ENCODE assay signal across 19 cellular contexts in the genomic region with DNA sequence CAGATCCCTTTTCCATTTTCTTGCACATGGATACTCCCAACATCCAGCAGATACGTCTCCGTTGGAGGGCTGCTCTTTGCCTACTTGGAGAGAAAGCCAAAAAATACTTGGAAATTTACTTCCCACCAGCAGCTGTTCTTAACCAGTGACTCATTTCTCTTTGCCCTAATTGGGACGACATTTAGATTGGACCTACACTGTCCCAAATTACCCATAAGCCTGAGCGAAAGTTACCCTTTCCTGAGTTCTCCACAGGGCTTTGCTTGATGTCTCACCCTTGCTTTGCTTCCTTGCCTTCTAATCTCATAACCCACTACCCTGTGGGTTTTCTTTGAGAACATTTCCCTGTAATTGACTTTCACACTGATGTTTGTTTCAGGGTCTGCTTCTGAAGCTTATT. TPM values are rescaled to one million over a fixed set of nuclear protein-coding genes. Genes with fewer than 3 reads are reported as not detected.
DNase-seq lines count a peak whose midpoint lies in the region; ATAC-seq, FAIRE-seq and TF ChIP-seq lines count a peak whose summit lies in the region.
"Had no signal": no experiment of that assay in that cellular context is flagged by ENCODE, and none has a peak within 500 bp of the region (broad histone marks: within the 10 kb centered on the region; RNA-seq: fewer than 3 reads in every experiment).

No MANE protein-coding gene starts in this region.

- no peaks in the 10 kb centered on the region for H3K4me1 ChIP-seq in osteoblast (ENCODE audit: insufficient read depth, low read length)
- H3K4me1 ChIP-seq: pancreas, upper lobe of right lung had no signal

- no peaks in the 10 kb centered on the region for H3K27me3 ChIP-seq in osteoblast (ENCODE audit: insufficient read depth, low read length)
- H3K27me3 ChIP-seq: BLaER1 treated with 17β-estradiol and CSF1 and Interleukin-3, amounts not matched to agents 10 nM and 100 nM; pancreas; upper lobe of right lung had no signal

- peaks cover 65% of the 10 kb centered on the region for H3K79me2 ChIP-seq in osteoblast (ENCODE audit: insufficient read depth, low read length)

- H3K4me2 ChIP-seq in osteoblast (ENCODE audit: insufficient read depth, low read length) = no peak overlapping the region
- H3K4me2 ChIP-seq: BLaER1 treated with 17β-estradiol and CSF1 and Interleukin-3, amounts not matched to agents 10 nM and 100 nM; smooth muscle cell had no signal

- DNase-seq in Daoy (ENCODE audit: low read depth) = peak; percentile 4
- DNase-seq in LHCN-M2 (ENCODE audit: low read depth) = peak; percentile 77
- DNase-seq in dermis blood vessel endothelial cell = peak; percentile 8
- DNase-seq in osteoblast (ENCODE audit: insufficient read length, low spot score, missing footprints) = peak; percentile 53
- no peak for DNase-seq in HTR-8/SVneo (ENCODE audit: insufficient read length, low spot score)
- DNase-seq in NCI-H2029 (lab: John Stamatoyannopoulos, UW) = no peak
- DNase-seq: activated CD8-positive, alpha-beta memory T cell treated with anti-CD3 and anti-CD28 coated beads, Interleukin-2, amount 10 ng/mL, durations not matched to agents 7 days and 5 days; activated naive CD4-positive, alpha-beta T cell treated with anti-CD3 and anti-CD28 coated beads, Interleukin-2, amount 50 U/mL, for 16 hours; DMS53; effector CD4-positive, alpha-beta T cell; NCI-H1092; NCI-H774; pancreas; upper lobe of right lung had no signal

- H3K27ac ChIP-seq in osteoblast (ENCODE audit: low read depth, low read length) = no peak overlapping the region
- H3K27ac ChIP-seq: BLaER1 treated with 17β-estradiol and CSF1 and Interleukin-3, amounts not matched to agents 10 nM and 100 nM; pancreas; upper lobe of right lung; VCaP had no signal

- no peaks in the 10 kb centered on the region for H3K9me3 ChIP-seq in osteoblast (ENCODE audit: low read depth, low read length)
- H3K9me3 ChIP-seq: pancreas, upper lobe of right lung had no signal

- TF ChIP-seq CTCF in osteoblast (IDR thresholded peaks at IDR 0.05; ENCODE audit: extremely low read depth, low read depth, low read length) = no peak

- H3K36me3 ChIP-seq in osteoblast (ENCODE audit: insufficient read depth, low read length) = peaks cover 11% of the 10 kb centered on the region
- H3K36me3 ChIP-seq: pancreas had no signal

- H2AFZ ChIP-seq in osteoblast (ENCODE audit: low read length) = no peak overlapping the region

- no peak for FAIRE-seq in HTR-8/SVneo (lab: Jason Lieb, UNC)
- FAIRE-seq: pancreas had no signal

- ATAC-seq in HG03378 (IDR thresholded peaks at IDR 0.05; ENCODE audit: unreplicated experiment) = no peak
- ATAC-seq in GM21825 (IDR thresholded peaks at IDR 0.05; ENCODE audit: unreplicated experiment) = no peak
- ATAC-seq: activated CD8-positive, alpha-beta memory T cell treated with anti-CD3 and anti-CD28 coated beads, Interleukin-2, amount 10 ng/mL, durations not matched to agents 7 days and 5 days; pancreas; upper lobe of right lung had no signal

- H3K4me3 ChIP-seq in osteoblast (ENCODE audit: insufficient read depth, low read length) = no peak overlapping the region
- H3K4me3 ChIP-seq: BLaER1 treated with 17β-estradiol and CSF1 and Interleukin-3, amounts not matched to agents 10 nM and 100 nM; pancreas; smooth muscle cell; upper lobe of right lung had no signal

- H4K20me1 ChIP-seq in osteoblast (ENCODE audit: insufficient read depth, low read length) = peaks cover 3% of the 10 kb centered on the region

RNA-seq across cellular contexts. Expression of gene SAMD8, which starts 48.1 kb away (rescaled TPM):
- 6.7 and 8.7 TPM in 2 replicates for total RNA-seq in Daoy (2014; rRNA removed; shearing (Covaris generic))
- total RNA-seq in LHCN-M2 (2014; rRNA removed) = 26.1 TPM in 2 replicates
- 5.2 TPM for polyA plus RNA-seq in LHCN-M2 (2012)
- total RNA-seq in dermis blood vessel endothelial cell = 34.9 and 36.9 TPM in 2 replicates
- 30.6 and 31.5 TPM in 2 replicates for total RNA-seq in osteoblast

RNA-seq across cellular contexts. Expression of gene VDAC2, which starts 51.1 kb away (rescaled TPM):
- total RNA-seq in Daoy (2014; rRNA removed; shearing (Covaris generic)) = 175 and 177 TPM in 2 replicates
- 194 and 196 TPM in 2 replicates for total RNA-seq in LHCN-M2 (2014; rRNA removed)
- polyA plus RNA-seq in LHCN-M2 (2012) = 218 TPM
- total RNA-seq in dermis blood vessel endothelial cell = 174 and 191 TPM in 2 replicates
- total RNA-seq in osteoblast = 141 and 145 TPM in 2 replicates

Comparison
In these comparisons a context has a peak if more than half of its experiments do, and no peak if none do; other contexts are left out.
1. DNase-seq: peak in Daoy (single experiment), LHCN-M2 (single experiment), dermis blood vessel endothelial cell (single experiment) and osteoblast (single experiment); none in HTR-8/SVneo (single experiment) and NCI-H2029 (single experiment).